ENCODE assay signal across 8 cellular contexts in the genomic region with DNA sequence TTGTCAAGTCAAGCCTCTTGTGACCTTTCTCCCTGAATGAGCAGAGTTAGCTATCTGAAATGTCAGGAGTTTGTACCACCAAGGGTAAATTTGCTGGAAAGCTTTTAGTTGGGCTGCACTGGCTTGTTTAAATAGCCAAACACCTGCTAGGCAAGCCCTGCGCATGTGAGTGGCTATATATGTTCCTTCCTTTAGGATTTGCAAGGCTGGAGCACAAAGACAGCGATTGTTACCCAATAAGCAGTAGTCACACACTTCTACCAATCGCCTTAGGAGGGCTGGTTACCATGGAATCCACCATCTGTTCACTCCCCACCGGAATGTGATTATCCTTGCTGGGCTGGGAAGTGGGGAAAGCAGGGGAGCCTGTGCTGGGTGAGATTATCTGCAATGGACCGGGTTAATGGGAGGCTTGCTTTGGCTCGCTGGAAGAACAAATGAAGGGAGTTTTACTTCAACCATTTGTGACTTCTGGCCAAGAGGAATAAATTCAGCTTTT.
DNase-seq lines count a peak whose midpoint lies in the region; ATAC-seq and TF ChIP-seq lines count a peak whose summit lies in the region.

No MANE protein-coding gene starts in this region.

- H3K4me3 Mint-ChIP-seq in GM23338 = peak overlapping the region; percentile 74
- H3K4me3 Mint-ChIP-seq in activated CD8-positive, alpha-beta T cell treated with anti-CD3 and anti-CD28 coated beads for 36 hours = no peak overlapping the region

- H3K4me3 ChIP-seq in GM23338 (peak overlapping the region; percentile 37), endocrine pancreas (ENCODE audit: control insufficient read depth, insufficient read depth, low read length) (peak overlapping the region; percentile 77)

- H3K9me2 ChIP-seq in GM23338 (ENCODE audit: insufficient read depth) = no peaks in the 10 kb centered on the region

- no peak for TF ChIP-seq CTCF in GM23338 (conservative IDR thresholded peaks at IDR 0.05; ENCODE audit: low read depth in 2 of 2)
- TF ChIP-seq CTCF in activated CD8-positive, alpha-beta T cell treated with anti-CD3 and anti-CD28 coated beads for 36 hours (IDR thresholded peaks at IDR 0.05) = no peak

- peak overlapping the region; percentile 65 for H3K27ac ChIP-seq in GM23338 (ENCODE audit: low read depth)

- H2AFZ ChIP-seq in GM23338 = no peak overlapping the region

- H3K9me3 Mint-ChIP-seq in GM23338 = no peaks in the 10 kb centered on the region
- no peaks in the 10 kb centered on the region for H3K9me3 Mint-ChIP-seq in activated CD8-positive, alpha-beta T cell treated with anti-CD3 and anti-CD28 coated beads for 36 hours

- H3K9ac ChIP-seq in endocrine pancreas (ENCODE audit: control insufficient read depth, insufficient read depth, low read length) = no peak overlapping the region

- H3K4me2 ChIP-seq in GM23338 = peak overlapping the region; percentile 53

- 0 out of 2 replicates have a peak, but pooled peaks cover 4% of the 10 kb centered on the region for H3F3A ChIP-seq in GM23338 (replicated peaks; ENCODE audit: low read depth)

- no peak for TF ChIP-seq POLR2A in GM18505 (IDR thresholded peaks at IDR 0.05; ENCODE audit: borderline replicate concordance, extremely low read depth, insufficient read depth, insufficient read length)

- peak; percentile 97 for ATAC-seq in GM23338
- ATAC-seq in activated CD8-positive, alpha-beta T cell treated with anti-CD3 and anti-CD28 coated beads for 36 hours = no peak
- no peak for ATAC-seq in GM19328 (IDR thresholded peaks at IDR 0.05; ENCODE audit: unreplicated experiment)
- ATAC-seq in GM18505 (IDR thresholded peaks at IDR 0.05; ENCODE audit: unreplicated experiment) = no peak
- no peak for ATAC-seq in HG03571 (IDR thresholded peaks at IDR 0.05; ENCODE audit: unreplicated experiment)

- peaks cover 18% of the 10 kb centered on the region; the same call in 1 of the 2 replicates for H4K20me1 ChIP-seq in GM23338 (replicated peaks; ENCODE audit: insufficient read depth)

- H3K27me3 Mint-ChIP-seq in GM23338 (ENCODE audit: insufficient read depth, low read depth, poor library complexity) = no peaks in the 10 kb centered on the region
- H3K27me3 Mint-ChIP-seq in activated CD8-positive, alpha-beta T cell treated with anti-CD3 and anti-CD28 coated beads for 36 hours = peaks cover 1% of the 10 kb centered on the region

- H3K36me3 ChIP-seq in GM23338 (ENCODE audit: insufficient read depth) (no peaks in the 10 kb centered on the region), endocrine pancreas (ENCODE audit: control insufficient read depth, insufficient read depth, low read length) (no peaks in the 10 kb centered on the region)

- no peaks in the 10 kb centered on the region for H3K9me3 ChIP-seq in endocrine pancreas (ENCODE audit: control insufficient read depth, low read length)

- peaks cover 55% of the 10 kb centered on the region for H3K4me1 Mint-ChIP-seq in GM23338
- H3K4me1 Mint-ChIP-seq in activated CD8-positive, alpha-beta T cell treated with anti-CD3 and anti-CD28 coated beads for 36 hours (ENCODE audit: low read depth) = peaks cover 3% of the 10 kb centered on the region

- peak overlapping the region; percentile 90 for H3K27ac Mint-ChIP-seq in GM23338
- no peak overlapping the region for H3K27ac Mint-ChIP-seq in activated CD8-positive, alpha-beta T cell treated with anti-CD3 and anti-CD28 coated beads for 36 hours

- H3K27me3 ChIP-seq in GM23338 (ENCODE audit: insufficient read depth) (no peaks in the 10 kb centered on the region), endocrine pancreas (ENCODE audit: control insufficient read depth, insufficient read depth, low read length) (no peaks in the 10 kb centered on the region)

- DNase-seq in GM23338 (ENCODE audit: low spot score) = peak; percentile 96
- peak; percentile 51 for DNase-seq in NCI-H510A treated with DMSO at 0.1 percent for 48 hours (lab: John Stamatoyannopoulos, UW)
- peak; percentile 79 for DNase-seq in medulla oblongata (ENCODE audit: extremely low spot score)
- DNase-seq in activated CD8-positive, alpha-beta T cell treated with anti-CD3 and anti-CD28 coated beads for 36 hours = no peak

- peaks cover 94% of the 10 kb centered on the region for H3K79me2 ChIP-seq in GM23338 (replicated peaks; ENCODE audit: insufficient read depth)

- CTCF ChIA-PET in activated CD8-positive, alpha-beta T cell treated with anti-CD3 and anti-CD28 coated beads for 36 hours (lab: Charles Lee) = interaction anchor here (1.3 kb wide), 1 partner anchor 11 kb away, joined by 3 read pairs; no protein-coding TSS in a partner anchor

- H3K4me1 ChIP-seq in GM23338 (ENCODE audit: insufficient read depth) (peaks cover 49% of the 10 kb centered on the region), endocrine pancreas (ENCODE audit: control insufficient read depth, insufficient read depth, low read length) (peaks cover 20% of the 10 kb centered on the region)

- no peaks in the 10 kb centered on the region for H3K36me3 Mint-ChIP-seq in GM23338 (ENCODE audit: low read depth)
- no peaks in the 10 kb centered on the region for H3K36me3 Mint-ChIP-seq in activated CD8-positive, alpha-beta T cell treated with anti-CD3 and anti-CD28 coated beads for 36 hours (ENCODE audit: low read depth)

- intact Hi-C loops in activated CD8-positive, alpha-beta T cell treated with anti-CD3 and anti-CD28 coated beads for 36 hours (cut with micrococcal nuclease) = no loop called here

- POLR2A ChIA-PET in activated CD8-positive, alpha-beta T cell treated with anti-CD3 and anti-CD28 coated beads for 36 hours (lab: Charles Lee) = no interaction called here

TF ChIP-seq in GM23338, 12 proteins besides CTCF, POLR2A, EP300 and RAD21 (continues in another document):
- TF ChIP-seq POLR2AphosphoS5 (IDR thresholded peaks at IDR 0.05; ENCODE audit: low read depth) = no peak
- TF ChIP-seq EZH2 (IDR thresholded peaks at IDR 0.05; ENCODE audit: low read depth, unreplicated experiment) = no peak
- TF ChIP-seq EZH2phosphoT487 (IDR thresholded peaks at IDR 0.05; ENCODE audit: unreplicated experiment) = no peak
- no peak for TF ChIP-seq ZNF114 (CRISPR knock-in tag; IDR thresholded peaks at IDR 0.05)
- TF ChIP-seq CREB1 (CRISPR knock-in tag; IDR thresholded peaks at IDR 0.05; ENCODE audit: low read depth) = no peak
- TF ChIP-seq, protein P1, sequence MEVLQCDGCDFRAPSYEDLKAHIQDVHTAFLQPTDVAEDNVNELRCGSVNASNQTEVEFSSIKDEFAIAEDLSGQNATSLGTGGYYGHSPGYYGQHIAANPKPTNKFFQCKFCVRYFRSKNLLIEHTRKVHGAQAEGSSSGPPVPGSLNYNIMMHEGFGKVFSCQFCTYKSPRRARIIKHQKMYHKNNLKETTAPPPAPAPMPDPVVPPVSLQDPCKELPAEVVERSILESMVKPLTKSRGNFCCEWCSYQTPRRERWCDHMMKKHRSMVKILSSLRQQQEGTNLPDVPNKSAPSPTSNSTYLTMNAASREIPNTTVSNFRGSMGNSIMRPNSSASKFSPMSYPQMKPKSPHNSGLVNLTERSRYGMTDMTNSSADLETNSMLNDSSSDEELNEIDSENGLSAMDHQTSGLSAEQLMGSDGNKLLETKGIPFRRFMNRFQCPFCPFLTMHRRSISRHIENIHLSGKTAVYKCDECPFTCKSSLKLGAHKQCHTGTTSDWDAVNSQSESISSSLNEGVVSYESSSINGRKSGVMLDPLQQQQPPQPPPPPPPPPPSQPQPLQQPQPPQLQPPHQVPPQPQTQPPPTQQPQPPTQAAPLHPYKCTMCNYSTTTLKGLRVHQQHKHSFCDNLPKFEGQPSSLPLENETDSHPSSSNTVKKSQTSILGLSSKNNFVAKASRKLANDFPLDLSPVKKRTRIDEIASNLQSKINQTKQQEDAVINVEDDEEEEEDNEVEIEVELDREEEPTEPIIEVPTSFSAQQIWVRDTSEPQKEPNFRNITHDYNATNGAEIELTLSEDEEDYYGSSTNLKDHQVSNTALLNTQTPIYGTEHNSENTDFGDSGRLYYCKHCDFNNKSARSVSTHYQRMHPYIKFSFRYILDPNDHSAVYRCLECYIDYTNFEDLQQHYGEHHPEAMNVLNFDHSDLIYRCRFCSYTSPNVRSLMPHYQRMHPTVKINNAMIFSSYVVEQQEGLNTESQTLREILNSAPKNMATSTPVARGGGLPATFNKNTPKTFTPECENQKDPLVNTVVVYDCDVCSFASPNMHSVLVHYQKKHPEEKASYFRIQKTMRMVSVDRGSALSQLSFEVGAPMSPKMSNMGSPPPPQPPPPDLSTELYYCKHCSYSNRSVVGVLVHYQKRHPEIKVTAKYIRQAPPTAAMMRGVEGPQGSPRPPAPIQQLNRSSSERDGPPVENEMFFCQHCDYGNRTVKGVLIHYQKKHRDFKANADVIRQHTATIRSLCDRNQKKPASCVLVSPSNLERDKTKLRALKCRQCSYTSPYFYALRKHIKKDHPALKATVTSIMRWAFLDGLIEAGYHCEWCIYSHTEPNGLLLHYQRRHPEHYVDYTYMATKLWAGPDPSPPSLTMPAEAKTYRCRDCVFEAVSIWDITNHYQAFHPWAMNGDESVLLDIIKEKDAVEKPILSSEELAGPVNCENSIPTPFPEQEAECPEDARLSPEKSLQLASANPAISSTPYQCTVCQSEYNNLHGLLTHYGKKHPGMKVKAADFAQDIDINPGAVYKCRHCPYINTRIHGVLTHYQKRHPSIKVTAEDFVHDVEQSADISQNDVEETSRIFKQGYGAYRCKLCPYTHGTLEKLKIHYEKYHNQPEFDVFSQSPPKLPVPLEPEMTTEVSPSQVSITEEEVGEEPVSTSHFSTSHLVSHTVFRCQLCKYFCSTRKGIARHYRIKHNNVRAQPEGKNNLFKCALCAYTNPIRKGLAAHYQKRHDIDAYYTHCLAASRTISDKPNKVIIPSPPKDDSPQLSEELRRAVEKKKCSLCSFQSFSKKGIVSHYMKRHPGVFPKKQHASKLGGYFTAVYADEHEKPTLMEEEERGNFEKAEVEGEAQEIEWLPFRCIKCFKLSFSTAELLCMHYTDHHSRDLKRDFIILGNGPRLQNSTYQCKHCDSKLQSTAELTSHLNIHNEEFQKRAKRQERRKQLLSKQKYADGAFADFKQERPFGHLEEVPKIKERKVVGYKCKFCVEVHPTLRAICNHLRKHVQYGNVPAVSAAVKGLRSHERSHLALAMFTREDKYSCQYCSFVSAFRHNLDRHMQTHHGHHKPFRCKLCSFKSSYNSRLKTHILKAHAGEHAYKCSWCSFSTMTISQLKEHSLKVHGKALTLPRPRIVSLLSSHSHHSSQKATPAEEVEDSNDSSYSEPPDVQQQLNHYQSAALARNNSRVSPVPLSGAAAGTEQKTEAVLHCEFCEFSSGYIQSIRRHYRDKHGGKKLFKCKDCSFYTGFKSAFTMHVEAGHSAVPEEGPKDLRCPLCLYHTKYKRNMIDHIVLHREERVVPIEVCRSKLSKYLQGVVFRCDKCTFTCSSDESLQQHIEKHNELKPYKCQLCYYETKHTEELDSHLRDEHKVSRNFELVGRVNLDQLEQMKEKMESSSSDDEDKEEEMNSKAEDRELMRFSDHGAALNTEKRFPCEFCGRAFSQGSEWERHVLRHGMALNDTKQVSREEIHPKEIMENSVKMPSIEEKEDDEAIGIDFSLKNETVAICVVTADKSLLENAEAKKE (CRISPR knock-in tag; IDR thresholded peaks at IDR 0.05) = no peak
